Comparison of ENCODE assay signal across 27 cellular contexts in genomic region chr16:79337906-79338305, GRCh38.
"Had no signal": no experiment of that assay in that cellular context is flagged by ENCODE, and none has a peak within 500 bp of the region (broad histone marks: within the 10 kb centered on the region; RNA-seq: fewer than 3 reads in every experiment).

No MANE protein-coding gene starts in this region.

- H3K27ac ChIP-seq: suprapubic skin, testis, thoracic aorta, thyroid gland, tibial artery, tibial nerve, transverse colon, upper lobe of left lung, upper lobe of right lung, uterus, vagina had no signal

- H3K36me3 ChIP-seq: stomach, suprapubic skin, thoracic aorta, thyroid gland, tibial artery, tibial nerve, transverse colon, upper lobe of left lung, upper lobe of right lung, uterus, vagina had no signal

- FAIRE-seq: urothelium cell line had no signal

- H3K9me3 ChIP-seq: stomach, suprapubic skin, testis, thyroid gland, tibial artery, tibial nerve, transverse colon, upper lobe of left lung, upper lobe of right lung, uterus, vagina had no signal

- H3K4me3 ChIP-seq: stomach, suprapubic skin, testis, thoracic aorta, thyroid gland, tibial artery, tibial nerve, transverse colon, upper lobe of left lung, upper lobe of right lung, uterus, vagina had no signal

- H3K27me3 ChIP-seq: stomach, suprapubic skin, testis, thyroid gland, tibial nerve, transverse colon, upper lobe of left lung, upper lobe of right lung, uterus, vagina had no signal

- DNase-seq: stimulated activated CD4-positive, alpha-beta T cell treated with anti-CD3 and anti-CD28 coated beads, Interleukin-2, amount 100 ng/mL, for 48 hours; stimulated activated CD4-positive, alpha-beta T cell treated with anti-CD3 and anti-CD28 coated beads, Interleukin-4, amount 100 ng/mL, for 1 hour; stimulated activated CD4-positive, alpha-beta T cell treated with anti-CD3 and anti-CD28 coated beads, Interleukin-4, amount 100 ng/mL, for 24 hours; stimulated activated CD4-positive, alpha-beta T cell treated with anti-CD3 and anti-CD28 coated beads, Interleukin-4, amount 100 ng/mL, for 4 hours; stimulated activated CD8-positive, alpha-beta memory T cell treated with anti-CD3 and anti-CD28 coated beads, Interleukin-4, amount 100 ng/mL, for 48 hours; stimulated activated naive B cell treated with anti-CD40 and anti-IgM and Interleukin-4, amounts not matched to agents 10 μg/mL and 1 μg/mL and 100 μg/mL, for 72 hours; stimulated activated naive CD4-positive, alpha-beta T cell; stimulated activated naive CD4-positive, alpha-beta T cell treated with Interleukin-2 at 50 U/mL for 16 hours; stimulated activated naive CD8-positive, alpha-beta T cell treated with anti-CD3 and anti-CD28 coated beads, Interleukin-15, amount 100 ng/mL, for 72 hours; stimulated activated naive CD8-positive, alpha-beta T cell treated with anti-CD3 and anti-CD28 coated beads, Interleukin-15, Interleukin-2, amounts not matched to agents 100 U/mL and 50 U/mL, for 24 hours; stomach; substantia nigra; testis; thyroid gland; tibial artery; transverse colon; trophoblast cell; upper lobe of left lung; upper lobe of right lung; uterus had no signal

- H3K4me1 ChIP-seq: suprapubic skin, testis, thyroid gland, tibial artery, tibial nerve, upper lobe of left lung, upper lobe of right lung, uterus had no signal

- ATAC-seq: stimulated activated effector memory CD8-positive, alpha-beta T cell treated with anti-CD3 and anti-CD28 coated beads, Interleukin-12 subunit alpha, Interleukin-12 subunit beta, amount 100 ng/mL, for 72 hours; stimulated activated memory B cell treated with anti-CD40 and anti-IgM and Interleukin-4, amounts not matched to agents 10 μg/mL and 1 μg/mL and 100 μg/mL, for 72 hours; stimulated activated naive B cell treated with anti-CD40 and anti-IgM and Interleukin-4, amounts not matched to agents 10 μg/mL and 1 μg/mL and 100 μg/mL, for 72 hours; stimulated activated naive CD8-positive, alpha-beta T cell treated with anti-CD3 and anti-CD28 coated beads, Interleukin-15, amount 100 ng/mL, for 72 hours; stimulated activated naive CD8-positive, alpha-beta T cell treated with anti-CD3 and anti-CD28 coated beads, Interleukin-15, Interleukin-2, amounts not matched to agents 100 U/mL and 50 U/mL, for 24 hours; upper lobe of right lung had no signal
